ENCODE assay signal across 1 cellular context in genomic region chr22:50581950-50582561, GRCh38.
TF ChIP-seq lines count a peak whose summit lies in the region.

No MANE protein-coding gene starts in this region.

TF ChIP-seq in endothelial cell of umbilical vein, 7 proteins besides CTCF, POLR2A, EP300 and RAD21:
- no peak for TF ChIP-seq MYC (IDR thresholded peaks at IDR 0.05; ENCODE audit: low read depth, low read length)
- no peak for TF ChIP-seq POLR2AphosphoS5 (IDR thresholded peaks at IDR 0.05; ENCODE audit: insufficient read depth, low read depth, low read length)
- no peak for TF ChIP-seq FOS (IDR thresholded peaks at IDR 0.05; ENCODE audit: borderline replicate concordance, insufficient read depth, low read length)
- TF ChIP-seq GATA2 (IDR thresholded peaks at IDR 0.05; ENCODE audit: insufficient read depth, insufficient read length, low read depth, low read length) = no peak
- no peak for TF ChIP-seq MAX (IDR thresholded peaks at IDR 0.05; ENCODE audit: insufficient read depth, insufficient read length)
- no peak for TF ChIP-seq JUN (IDR thresholded peaks at IDR 0.05; ENCODE audit: borderline replicate concordance, insufficient read depth, insufficient read length, low read depth)
- TF ChIP-seq EZH2 (IDR thresholded peaks at IDR 0.05; ENCODE audit: borderline replicate concordance, low read depth, low read length, severe bottlenecking) = no peak
